ENCODE assay signal across 15 cellular contexts in genomic region chr2:4420032-4420431, GRCh38.
DNase-seq lines count a peak whose midpoint lies in the region; ATAC-seq and TF ChIP-seq lines count a peak whose summit lies in the region.
"Had no signal": no experiment of that assay in that cellular context is flagged by ENCODE, and none has a peak within 500 bp of the region (broad histone marks: within the 10 kb centered on the region; RNA-seq: fewer than 3 reads in every experiment).

No MANE protein-coding gene starts in this region.

- H3K4me3 ChIP-seq in NB4 (ENCODE audit: low read depth, low read length): no peak overlapping the region
- H3K4me3 ChIP-seq: BLaER1 treated with 17β-estradiol and CSF1 and Interleukin-3, amounts not matched to agents 10 nM and 100 nM; GM23248; SJSA1 had no signal

- H3K27me3 Mint-ChIP-seq in chondrocyte (ENCODE audit: low read depth) (no peaks in the 10 kb centered on the region), nephron progenitor cell (ENCODE audit: low read depth, poor library complexity) (peaks cover 3% of the 10 kb centered on the region)

- TF ChIP-seq CTCF in NB4 (IDR thresholded peaks at IDR 0.05; ENCODE audit: low read depth, low read length) (no peak), chondrocyte (IDR thresholded peaks at IDR 0.05) (peak; percentile 10), nephron progenitor cell (IDR thresholded peaks at IDR 0.05) (no peak)

- H3K4me3 Mint-ChIP-seq in chondrocyte (ENCODE audit: unreplicated experiment) (no peak overlapping the region), nephron progenitor cell (no peak overlapping the region)

- no peak for ATAC-seq in HG03457 (IDR thresholded peaks at IDR 0.05; ENCODE audit: unreplicated experiment)

- no peaks in the 10 kb centered on the region for H3K36me3 Mint-ChIP-seq in chondrocyte (ENCODE audit: low read depth)
- no peaks in the 10 kb centered on the region for H3K36me3 Mint-ChIP-seq in nephron progenitor cell (ENCODE audit: low read depth)

- DNase-seq in NCI-H1092 treated with DMSO at 0.1 percent for 48 hours (lab: John Stamatoyannopoulos, UW): peak; percentile 8
- no peak for DNase-seq in NCI-H1092 (lab: John Stamatoyannopoulos, UW)
- peak; percentile 8 for DNase-seq in NB4 (ENCODE audit: low read depth)
- DNase-seq in chondrocyte (ENCODE audit: low spot score): no peak
- DNase-seq in nephron progenitor cell: no peak
- no peak for DNase-seq in activated CD8-positive, alpha-beta memory T cell treated with anti-CD3 and anti-CD28 coated beads, Interleukin-2, amount 50 U/mL, for 4 hours
- no peak for DNase-seq in kidney tubule cell (ENCODE audit: low spot score)
- DNase-seq: 8988T, DMS153, GM23248, IMR-90, NCI-H146 had no signal

- peaks cover 4% of the 10 kb centered on the region for H3K4me1 Mint-ChIP-seq in chondrocyte (ENCODE audit: low read depth)
- H3K4me1 Mint-ChIP-seq in nephron progenitor cell: no peaks in the 10 kb centered on the region

- H3K9me3 Mint-ChIP-seq in chondrocyte (ENCODE audit: low read depth) (peaks cover 4% of the 10 kb centered on the region), nephron progenitor cell (no peaks in the 10 kb centered on the region)

- H3K27ac Mint-ChIP-seq in chondrocyte (ENCODE audit: unreplicated experiment) (no peak overlapping the region), nephron progenitor cell (peak overlapping the region; percentile 23)

- no peak for TF ChIP-seq POLR2A in NB4 (IDR thresholded peaks at IDR 0.05; ENCODE audit: extremely low read depth, insufficient read length)

Comparison
In these comparisons a context has a peak if more than half of its experiments do, and no peak if none do; other contexts are left out.
1. DNase-seq: peak in NCI-H1092 treated with DMSO at 0.1 percent for 48 hours (single experiment) and NB4 (single experiment); none in NCI-H1092 (single experiment), chondrocyte (single experiment), nephron progenitor cell (single experiment), activated CD8-positive, alpha-beta memory T cell treated with anti-CD3 and anti-CD28 coated beads, Interleukin-2, amount 50 U/mL, for 4 hours (single experiment) and kidney tubule cell (single experiment).